ENCODE assay signal across 1 cellular context in genomic region chr3:65402597-65402996, GRCh38.
TF ChIP-seq lines count a peak whose summit lies in the region.

No MANE protein-coding gene starts in this region.

TF ChIP-seq in H1, 55 proteins besides CTCF, POLR2A, EP300 and RAD21:
- TF ChIP-seq MAFK (IDR thresholded peaks at IDR 0.05; ENCODE audit: low read depth, low read length) (no peak), SRF (IDR thresholded peaks at IDR 0.05; ENCODE audit: low read depth, low read length) (no peak), MAX (IDR thresholded peaks at IDR 0.05) (no peak), SIRT6 (IDR thresholded peaks at IDR 0.05; ENCODE audit: low read length) (no peak), JUN (IDR thresholded peaks at IDR 0.05; ENCODE audit: low read depth, low read length) (0 out of 2 replicates have a peak, but pooled peaks have one; percentile 41), YY1 (IDR thresholded peaks at IDR 0.05; ENCODE audit: low read depth, low read length) (no peak), HDAC6 (IDR thresholded peaks at IDR 0.05; ENCODE audit: low read depth, low read length) (no peak), ATF3 (IDR thresholded peaks at IDR 0.05; ENCODE audit: insufficient read depth, low read depth, low read length) (no peak), ZNF274 (IDR thresholded peaks at IDR 0.05; ENCODE audit: borderline replicate concordance, extremely low read depth, low read length) (no peak), RBBP5 (IDR thresholded peaks at IDR 0.05; ENCODE audit: borderline replicate concordance, low read depth, low read length) (no peak), KDM5A (IDR thresholded peaks at IDR 0.05; ENCODE audit: low read length) (no peak), TBP (IDR thresholded peaks at IDR 0.05; ENCODE audit: low read depth, low read length) (no peak), TAF7 (optimal IDR thresholded peaks at IDR 0.05; ENCODE audit: borderline replicate concordance, low read depth, low read length) (no peak), SP1 (IDR thresholded peaks at IDR 0.05; ENCODE audit: low read depth, low read length) (no peak), JUND (IDR thresholded peaks at IDR 0.05; ENCODE audit: low read length) (0 out of 2 replicates have a peak, but pooled peaks have one; percentile 30)
